ENCODE assay signal across 1 cellular context in genomic region chr19:16018801-16019551, GRCh38.
TF ChIP-seq lines count a peak whose summit lies in the region.

No MANE protein-coding gene starts in this region.

TF ChIP-seq in IMR-90, 13 proteins besides CTCF, POLR2A, EP300 and RAD21:
- TF ChIP-seq BHLHE40 (IDR thresholded peaks at IDR 0.05; ENCODE audit: low read depth, low read length): no peak
- no peak for TF ChIP-seq CEBPB (IDR thresholded peaks at IDR 0.05; ENCODE audit: low read depth, low read length)
- TF ChIP-seq FOS (IDR thresholded peaks at IDR 0.05; ENCODE audit: low read depth, low read length): no peak
- TF ChIP-seq CHD1 (IDR thresholded peaks at IDR 0.05; ENCODE audit: low read depth, low read length): no peak
- no peak for TF ChIP-seq MXI1 (IDR thresholded peaks at IDR 0.05; ENCODE audit: borderline replicate concordance, low read depth, low read length)
- no peak for TF ChIP-seq RFX5 (IDR thresholded peaks at IDR 0.05; ENCODE audit: low read depth, low read length)
- TF ChIP-seq SMC3 (IDR thresholded peaks at IDR 0.05; ENCODE audit: low read depth, low read length): no peak
- no peak for TF ChIP-seq NFE2L2 (IDR thresholded peaks at IDR 0.05; ENCODE audit: low read depth, low read length)
- TF ChIP-seq ELK1 (IDR thresholded peaks at IDR 0.05; ENCODE audit: borderline replicate concordance, low read depth, low read length): no peak
- TF ChIP-seq MAFK (IDR thresholded peaks at IDR 0.05; ENCODE audit: low read depth, low read length): no peak
- no peak for TF ChIP-seq USF2 (IDR thresholded peaks at IDR 0.05; ENCODE audit: low read depth, low read length)
- no peak for TF ChIP-seq RCOR1 (IDR thresholded peaks at IDR 0.05; ENCODE audit: insufficient replicate concordance, low read length)
